In genomic region chr1:61641171-61641570, GRCh38 we compare ENCODE assay signal across 7 cellular contexts.
A peak's percentile ranks its signal among the peaks of the same experiment; 100 is the strongest.
DNase-seq lines count a peak whose midpoint lies in the region; ATAC-seq lines count a peak whose summit lies in the region.

No MANE protein-coding gene starts in this region.

- no peaks in the 10 kb centered on the region for H3K27me3 ChIP-seq in stomach smooth muscle (ENCODE audit: control insufficient read depth in 1 of 2, insufficient read depth in 2 of 2, low read length in 2 of 2)

- no peaks in the 10 kb centered on the region for H3K36me3 Mint-ChIP-seq in activated CD4-positive, alpha-beta memory T cell treated with anti-CD3 and anti-CD28 coated beads for 36 hours
- no peaks in the 10 kb centered on the region for H3K36me3 Mint-ChIP-seq in immature natural killer cell

- DNase-seq in KBM-7: peak; percentile 36
- DNase-seq in activated CD4-positive, alpha-beta memory T cell treated with anti-CD3 and anti-CD28 coated beads for 36 hours: no peak
- DNase-seq in immature natural killer cell: no peak
- no peak for DNase-seq in iPS-NIHi7 (ENCODE audit: extremely low spot score)
- DNase-seq in NCI-H2196 (lab: John Stamatoyannopoulos, UW; ENCODE audit: unreplicated experiment): no peak

- H3K36me3 ChIP-seq in stomach smooth muscle (ENCODE audit: control insufficient read depth in 2 of 2, insufficient read depth in 2 of 2, low read length in 2 of 2): no peaks in the 10 kb centered on the region

- H3K9ac ChIP-seq in stomach smooth muscle (ENCODE audit: low read length in 2 of 2): peak overlapping the region in 1 of 2 donors; percentile 47

- H3K4me1 Mint-ChIP-seq in activated CD4-positive, alpha-beta memory T cell treated with anti-CD3 and anti-CD28 coated beads for 36 hours (ENCODE audit: low read depth): peaks cover 9% of the 10 kb centered on the region
- peaks cover 12% of the 10 kb centered on the region in 2 donors for H3K4me1 Mint-ChIP-seq in immature natural killer cell

- H3K4me3 Mint-ChIP-seq in activated CD4-positive, alpha-beta memory T cell treated with anti-CD3 and anti-CD28 coated beads for 36 hours: peak overlapping the region; percentile 51
- peak overlapping the region; percentile 60 to 84 (median 78) for H3K4me3 Mint-ChIP-seq in immature natural killer cell

- H3K27me3 Mint-ChIP-seq in activated CD4-positive, alpha-beta memory T cell treated with anti-CD3 and anti-CD28 coated beads for 36 hours: no peaks in the 10 kb centered on the region
- H3K27me3 Mint-ChIP-seq in immature natural killer cell (ENCODE audit: low read depth in 3 of 3): peaks cover 0 to 2% (median 0%) of the 10 kb centered on the region in 3 donors

- H3K27ac ChIP-seq in stomach smooth muscle (ENCODE audit: low read length): peak overlapping the region; percentile 87

- no peak for ATAC-seq in HG02938 (IDR thresholded peaks at IDR 0.05; ENCODE audit: unreplicated experiment)

- CTCF ChIA-PET in activated CD4-positive, alpha-beta memory T cell treated with anti-CD3 and anti-CD28 coated beads for 36 hours (lab: Charles Lee): interaction anchor here (0.6 to 2.4 kb wide), 12 partner anchors 8 to 1665 kb away, joined by 3 to 12 read pairs (median 4); no protein-coding TSS in a partner anchor

- intact Hi-C loops in activated CD4-positive, alpha-beta memory T cell treated with anti-CD3 and anti-CD28 coated beads for 36 hours (cut with micrococcal nuclease): loop anchor here (1.0 kb wide), 1 partner anchor 211 kb away; no protein-coding TSS in a partner anchor

- in situ Hi-C loops in KBM-7 (cut with MboI; ENCODE audit: low pct_unique_long_range_greater_than_20kb, low sequenced_read_pairs): no loop called here

- POLR2A ChIA-PET in activated CD4-positive, alpha-beta memory T cell treated with anti-CD3 and anti-CD28 coated beads for 36 hours (lab: Charles Lee): interaction anchor here (1.0 kb wide), 1 partner anchor 591 kb away, joined by 4 read pairs; no protein-coding TSS in a partner anchor

- no peaks in the 10 kb centered on the region for H3K9me3 Mint-ChIP-seq in activated CD4-positive, alpha-beta memory T cell treated with anti-CD3 and anti-CD28 coated beads for 36 hours
- H3K9me3 Mint-ChIP-seq in immature natural killer cell: no peaks in the 10 kb centered on the region

- peaks cover 18% of the 10 kb centered on the region for H3K4me1 ChIP-seq in stomach smooth muscle (ENCODE audit: control insufficient read depth, insufficient read depth, low read length)

- H3K4me3 ChIP-seq in stomach smooth muscle (ENCODE audit: low read length in 2 of 2): peak overlapping the region in 1 of 2 donors; percentile 54

- no peak overlapping the region for H3K27ac Mint-ChIP-seq in activated CD4-positive, alpha-beta memory T cell treated with anti-CD3 and anti-CD28 coated beads for 36 hours
- H3K27ac Mint-ChIP-seq in immature natural killer cell: no peak overlapping the region

- no peaks in the 10 kb centered on the region for H3K9me3 ChIP-seq in stomach smooth muscle (ENCODE audit: control insufficient read depth in 2 of 2, low read length in 2 of 2)
